8 cellular contexts compared by ENCODE assay signal in genomic region chr9:35618325-35618727, GRCh38. TPM values are rescaled to one million over a fixed set of nuclear protein-coding genes. Genes with fewer than 3 reads are reported as not detected.
DNase-seq lines count a peak whose midpoint lies in the region; ATAC-seq lines count a peak whose summit lies in the region.

A gene with protein sequence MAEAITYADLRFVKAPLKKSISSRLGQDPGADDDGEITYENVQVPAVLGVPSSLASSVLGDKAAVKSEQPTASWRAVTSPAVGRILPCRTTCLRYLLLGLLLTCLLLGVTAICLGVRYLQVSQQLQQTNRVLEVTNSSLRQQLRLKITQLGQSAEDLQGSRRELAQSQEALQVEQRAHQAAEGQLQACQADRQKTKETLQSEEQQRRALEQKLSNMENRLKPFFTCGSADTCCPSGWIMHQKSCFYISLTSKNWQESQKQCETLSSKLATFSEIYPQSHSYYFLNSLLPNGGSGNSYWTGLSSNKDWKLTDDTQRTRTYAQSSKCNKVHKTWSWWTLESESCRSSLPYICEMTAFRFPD (minus strand): TSS chr9:35618413. CDS start chr9:35618303, 110 bp downstream.

- intact Hi-C loops in activated CD4-positive, alpha-beta T cell treated with anti-CD3 and anti-CD28 coated beads, Interleukin-2, amount 10 ng/mL, durations not matched to agents 24 days and 14 days (cut with micrococcal nuclease) = loop anchor here (2.0 kb wide), 1 partner anchor 16 kb away; no protein-coding TSS in a partner anchor

- H3K9ac ChIP-seq in iPS-18a (ENCODE audit: low read length) = peak within 1 kb of the TSS; percentile 30

- WGBS in thymus = 64% methylated on average over 7 of the region's 7 CpGs

- H3K36me3 ChIP-seq in iPS-18a (ENCODE audit: control insufficient read depth, low read depth, low read length) = no peaks in the 10 kb centered on the region
- no peaks in the 10 kb centered on the region for H3K36me3 ChIP-seq in thymus (ENCODE audit: control insufficient read depth, insufficient read depth)

- H3K27me3 Mint-ChIP-seq in activated CD4-positive, alpha-beta T cell treated with anti-CD3 and anti-CD28 coated beads, Interleukin-2, amount 10 ng/mL, durations not matched to agents 24 days and 14 days = peaks cover 2% of the 10 kb centered on the region
- no peaks in the 10 kb centered on the region for H3K27me3 Mint-ChIP-seq in activated CD8-positive, alpha-beta T cell treated with anti-CD3 and anti-CD28 coated beads, Interleukin-2, amount 10 ng/mL, durations not matched to agents 7 days and 5 days (ENCODE audit: low read depth)

- peak within 1 kb of the TSS; percentile 81 for H3K4me3 Mint-ChIP-seq in activated CD4-positive, alpha-beta T cell treated with anti-CD3 and anti-CD28 coated beads, Interleukin-2, amount 10 ng/mL, durations not matched to agents 24 days and 14 days
- peak within 1 kb of the TSS; percentile 79 for H3K4me3 Mint-ChIP-seq in activated CD8-positive, alpha-beta T cell treated with anti-CD3 and anti-CD28 coated beads, Interleukin-2, amount 10 ng/mL, durations not matched to agents 7 days and 5 days

- no peak for DNase-seq in activated CD4-positive, alpha-beta T cell treated with anti-CD3 and anti-CD28 coated beads, Interleukin-2, amount 10 ng/mL, durations not matched to agents 24 days and 14 days
- DNase-seq in activated CD4-positive, alpha-beta T cell treated with anti-CD3 and anti-CD28 coated beads for 48 hours = no peak
- no peak for DNase-seq in activated CD8-positive, alpha-beta T cell treated with anti-CD3 and anti-CD28 coated beads, Interleukin-2, amount 10 ng/mL, durations not matched to agents 7 days and 5 days
- no peak for DNase-seq in stimulated activated CD4-positive, alpha-beta T cell treated with anti-CD3 and anti-CD28 coated beads, Interleukin-4, amount 100 ng/mL, for 1 hour
- DNase-seq in HuH-7.5 (ENCODE audit: low spot score) = no peak

- H3K9me3 ChIP-seq in iPS-18a (ENCODE audit: control insufficient read depth, low read depth, low read length) (no peaks in the 10 kb centered on the region), thymus (ENCODE audit: control insufficient read depth) (no peaks in the 10 kb centered on the region)

- H3K4me1 Mint-ChIP-seq in activated CD4-positive, alpha-beta T cell treated with anti-CD3 and anti-CD28 coated beads, Interleukin-2, amount 10 ng/mL, durations not matched to agents 24 days and 14 days = peaks cover 59% of the 10 kb centered on the region
- peaks cover 66% of the 10 kb centered on the region for H3K4me1 Mint-ChIP-seq in activated CD8-positive, alpha-beta T cell treated with anti-CD3 and anti-CD28 coated beads, Interleukin-2, amount 10 ng/mL, durations not matched to agents 7 days and 5 days (ENCODE audit: low read depth)

- H3K4me1 ChIP-seq in iPS-18a (ENCODE audit: control insufficient read depth, low read depth, low read length) = peaks cover 4% of the 10 kb centered on the region
- peaks cover 35% of the 10 kb centered on the region for H3K4me1 ChIP-seq in thymus (ENCODE audit: control insufficient read depth, insufficient read depth, low read length)

- CTCF ChIA-PET in activated CD8-positive, alpha-beta T cell treated with anti-CD3 and anti-CD28 coated beads, Interleukin-2, amount 10 ng/mL, durations not matched to agents 7 days and 5 days (lab: Charles Lee) = interaction anchor here (1.2 to 11.8 kb wide), 8 partner anchors 10 to 109 kb away, joined by 3 to 272 read pairs (median 25); partner anchors contain the start of genes ARHGEF39, CCDC107, RMRP and SIT1

- H3K4me3 ChIP-seq in iPS-18a (ENCODE audit: low read length) (peak within 1 kb of the TSS; percentile 65), thymus (ENCODE audit: low read length) (peak within 1 kb of the TSS; percentile 69)

- H3K27me3 ChIP-seq in iPS-18a (ENCODE audit: control insufficient read depth, insufficient read depth, low read length) (peaks cover 30% of the 10 kb centered on the region), thymus (ENCODE audit: control insufficient read depth, insufficient read depth) (no peaks in the 10 kb centered on the region)

- H3K27ac ChIP-seq in iPS-18a (ENCODE audit: low read length) = no peak within 1 kb of the TSS
- peak within 1 kb of the TSS; percentile 76 for H3K27ac ChIP-seq in thymus (ENCODE audit: low read depth)

- peaks cover 1% of the 10 kb centered on the region for H3K36me3 Mint-ChIP-seq in activated CD4-positive, alpha-beta T cell treated with anti-CD3 and anti-CD28 coated beads, Interleukin-2, amount 10 ng/mL, durations not matched to agents 24 days and 14 days (ENCODE audit: low read depth)
- H3K36me3 Mint-ChIP-seq in activated CD8-positive, alpha-beta T cell treated with anti-CD3 and anti-CD28 coated beads, Interleukin-2, amount 10 ng/mL, durations not matched to agents 7 days and 5 days (ENCODE audit: low read depth) = peaks cover 4% of the 10 kb centered on the region

- POLR2A ChIA-PET in activated CD8-positive, alpha-beta T cell treated with anti-CD3 and anti-CD28 coated beads, Interleukin-2, amount 10 ng/mL, durations not matched to agents 7 days and 5 days (lab: Charles Lee) = interaction anchor here (1.0 to 8.8 kb wide), 3 partner anchors 15 to 30 kb away, joined by 3 to 122 read pairs (median 4); partner anchors contain the start of gene SIT1

- H3K27ac Mint-ChIP-seq in activated CD4-positive, alpha-beta T cell treated with anti-CD3 and anti-CD28 coated beads, Interleukin-2, amount 10 ng/mL, durations not matched to agents 24 days and 14 days = peak within 1 kb of the TSS; percentile 95
- peak within 1 kb of the TSS; percentile 92 for H3K27ac Mint-ChIP-seq in activated CD8-positive, alpha-beta T cell treated with anti-CD3 and anti-CD28 coated beads, Interleukin-2, amount 10 ng/mL, durations not matched to agents 7 days and 5 days

- no peaks in the 10 kb centered on the region for H3K9me3 Mint-ChIP-seq in activated CD4-positive, alpha-beta T cell treated with anti-CD3 and anti-CD28 coated beads, Interleukin-2, amount 10 ng/mL, durations not matched to agents 24 days and 14 days
- H3K9me3 Mint-ChIP-seq in activated CD8-positive, alpha-beta T cell treated with anti-CD3 and anti-CD28 coated beads, Interleukin-2, amount 10 ng/mL, durations not matched to agents 7 days and 5 days (ENCODE audit: insufficient read depth) = no peaks in the 10 kb centered on the region

- ATAC-seq in activated CD8-positive, alpha-beta T cell treated with anti-CD3 and anti-CD28 coated beads, Interleukin-2, amount 10 ng/mL, durations not matched to agents 7 days and 5 days = no peak
- ATAC-seq in activated CD4-positive, CD25-positive, alpha-beta regulatory T cell treated with anti-CD3 and anti-CD28 coated beads, Interleukin-2, amount 50 U/mL, for 24 hours = no peak

RNA-seq across cellular contexts. Expression of the gene that starts here (rescaled TPM):
- 8.1 and 9.0 TPM in 2 replicates for total RNA-seq in activated CD4-positive, alpha-beta T cell treated with anti-CD3 and anti-CD28 coated beads, Interleukin-2, amount 10 ng/mL, durations not matched to agents 24 days and 14 days
- 10 to 100 TPM; 11.6 to 15.0 TPM for total RNA-seq in activated CD8-positive, alpha-beta T cell treated with anti-CD3 and anti-CD28 coated beads, Interleukin-2, amount 10 ng/mL, durations not matched to agents 7 days and 5 days
- 23.6 TPM for polyA plus RNA-seq in thymus
